21 cellular contexts compared by ENCODE assay signal in the genomic region with DNA sequence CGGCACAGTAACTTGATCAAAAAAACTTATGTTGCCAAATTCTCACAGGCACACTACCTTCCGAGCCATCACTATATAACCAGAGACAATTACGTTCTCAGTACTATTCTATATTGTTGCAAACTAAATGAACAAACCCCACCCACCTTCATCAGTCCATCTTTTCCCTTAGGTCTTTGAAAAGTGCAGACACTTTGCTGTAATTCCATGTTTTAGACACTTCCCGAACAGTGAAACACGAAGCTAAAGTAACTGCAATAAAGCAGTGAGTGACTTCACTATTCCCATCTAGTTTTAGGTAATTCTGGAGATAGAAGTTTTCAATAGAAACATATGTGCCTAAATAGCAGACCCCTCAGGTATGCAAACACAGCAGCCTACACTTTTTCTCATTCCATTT. TPM values are rescaled to one million over a fixed set of nuclear protein-coding genes. Genes with fewer than 3 reads are reported as not detected.
DNase-seq lines count a peak whose midpoint lies in the region; ATAC-seq and TF ChIP-seq lines count a peak whose summit lies in the region.
"Had no signal": no experiment of that assay in that cellular context is flagged by ENCODE, and none has a peak within 500 bp of the region (broad histone marks: within the 10 kb centered on the region; RNA-seq: fewer than 3 reads in every experiment).

No MANE protein-coding gene starts in this region.

- CTCF ChIA-PET in activated CD4-positive, alpha-beta memory T cell treated with anti-CD3 and anti-CD28 coated beads, Interleukin-2, amount 10 ng/mL, durations not matched to agents 7 days and 5 days (lab: Charles Lee), result no interaction called here

- H3K4me1 ChIP-seq in endodermal cell (ENCODE audit: control insufficient read depth, insufficient read depth, low read length), result peaks cover 5% of the 10 kb centered on the region

- H3K9me3 ChIP-seq in endodermal cell (ENCODE audit: control insufficient read depth, low read length), result no peaks in the 10 kb centered on the region
- H3K9me3 ChIP-seq: transverse colon had no signal

- peaks cover 100% of the 10 kb centered on the region for H3K4me1 Mint-ChIP-seq in activated T-cell treated with anti-CD3 and anti-CD28 coated beads, Interleukin-2, amount 50 U/mL, for 72 hours (ENCODE audit: low read depth)
- H3K4me1 Mint-ChIP-seq in activated CD4-positive, alpha-beta memory T cell treated with anti-CD3 and anti-CD28 coated beads, Interleukin-2, amount 10 ng/mL, durations not matched to agents 7 days and 5 days, result peaks cover 97% of the 10 kb centered on the region
- H3K4me1 Mint-ChIP-seq in endodermal cell, result peaks cover 83% of the 10 kb centered on the region
- H3K4me1 Mint-ChIP-seq in stimulated activated naive CD8-positive, alpha-beta T cell treated with anti-CD3 and anti-CD28 coated beads, Interleukin-15, amount 100 ng/mL, for 72 hours, result peaks cover 98% of the 10 kb centered on the region

- peaks cover 100% of the 10 kb centered on the region for H3K36me3 ChIP-seq in endodermal cell (ENCODE audit: control insufficient read depth, insufficient read depth, low read length)

- no peak for TF ChIP-seq CTCF in endodermal cell (conservative IDR thresholded peaks at IDR 0.05)

- no peaks in the 10 kb centered on the region for H3K27me3 ChIP-seq in endodermal cell (ENCODE audit: control insufficient read depth, insufficient read depth, low read length, poor library complexity, severe bottlenecking)
- H3K27me3 ChIP-seq: brain microvascular endothelial cell, transverse colon had no signal

- no peak overlapping the region for H3K27ac ChIP-seq in endodermal cell (ENCODE audit: low read depth, low read length)
- H3K27ac ChIP-seq: brain microvascular endothelial cell, transverse colon had no signal

- DNase-seq in activated T-cell treated with anti-CD3 and anti-CD28 coated beads, Interleukin-2, amount 50 U/mL, for 72 hours, result no peak
- DNase-seq in activated T-cell treated with anti-CD3 and anti-CD28 coated beads, Interleukin-2, amount 50 U/mL, for 1 hour, result no peak
- no peak for DNase-seq in activated CD4-positive, alpha-beta memory T cell treated with anti-CD3 and anti-CD28 coated beads, Interleukin-2, amount 10 ng/mL, durations not matched to agents 7 days and 5 days
- DNase-seq in endodermal cell, result no peak
- no peak for DNase-seq in stimulated activated naive CD8-positive, alpha-beta T cell treated with anti-CD3 and anti-CD28 coated beads, Interleukin-15, amount 100 ng/mL, for 72 hours
- no peak for DNase-seq in NCI-H82 treated with DMSO at 0.1 percent for 48 hours (lab: John Stamatoyannopoulos, UW; ENCODE audit: unreplicated experiment)
- DNase-seq in NCI-H748 treated with DMSO at 0.1 percent for 48 hours (lab: John Stamatoyannopoulos, UW), result no peak
- no peak for DNase-seq in DMS153 treated with DMSO at 0.1 percent for 48 hours (lab: John Stamatoyannopoulos, UW; ENCODE audit: unreplicated experiment)
- DNase-seq: brain microvascular endothelial cell; CD8-positive, alpha-beta T cell; cortex of kidney; H7; hypothalamus; IMR-90; kidney; MM.1S; NCI-H187 treated with DMSO at 0.1 percent for 48 hours; NCI-H510A; transverse colon had no signal

- peak overlapping the region; percentile 98 for H3K4me3 ChIP-seq in endodermal cell (ENCODE audit: low read length)
- H3K4me3 ChIP-seq: transverse colon had no signal

- 93 to 100% methylated on average over 1 to 5 of the region's 5 CpGs for WGBS in endodermal cell (ENCODE audit: insufficient coverage in 1 of 2, insufficient read length in 1 of 2), 2 experiments

- H3K27me3 Mint-ChIP-seq in activated T-cell treated with anti-CD3 and anti-CD28 coated beads, Interleukin-2, amount 50 U/mL, for 72 hours (ENCODE audit: low read depth), result no peaks in the 10 kb centered on the region
- no peaks in the 10 kb centered on the region for H3K27me3 Mint-ChIP-seq in activated CD4-positive, alpha-beta memory T cell treated with anti-CD3 and anti-CD28 coated beads, Interleukin-2, amount 10 ng/mL, durations not matched to agents 7 days and 5 days
- no peaks in the 10 kb centered on the region for H3K27me3 Mint-ChIP-seq in endodermal cell (ENCODE audit: insufficient read depth)
- H3K27me3 Mint-ChIP-seq in stimulated activated naive CD8-positive, alpha-beta T cell treated with anti-CD3 and anti-CD28 coated beads, Interleukin-15, amount 100 ng/mL, for 72 hours, result no peaks in the 10 kb centered on the region
- H3K27me3 Mint-ChIP-seq: memory B cell; stimulated activated memory B cell treated with anti-CD40 and anti-IgM and Interleukin-4, amounts not matched to agents 10 μg/mL and 1 μg/mL and 100 μg/mL, for 72 hours had no signal

- H3K9me3 Mint-ChIP-seq in activated T-cell treated with anti-CD3 and anti-CD28 coated beads, Interleukin-2, amount 50 U/mL, for 72 hours, result no peaks in the 10 kb centered on the region
- H3K9me3 Mint-ChIP-seq in activated CD4-positive, alpha-beta memory T cell treated with anti-CD3 and anti-CD28 coated beads, Interleukin-2, amount 10 ng/mL, durations not matched to agents 7 days and 5 days, result no peaks in the 10 kb centered on the region
- H3K9me3 Mint-ChIP-seq in endodermal cell, result no peaks in the 10 kb centered on the region
- no peaks in the 10 kb centered on the region for H3K9me3 Mint-ChIP-seq in stimulated activated naive CD8-positive, alpha-beta T cell treated with anti-CD3 and anti-CD28 coated beads, Interleukin-15, amount 100 ng/mL, for 72 hours
- H3K9me3 Mint-ChIP-seq: CD8-positive, alpha-beta T cell; memory B cell; stimulated activated memory B cell treated with anti-CD40 and anti-IgM and Interleukin-4, amounts not matched to agents 10 μg/mL and 1 μg/mL and 100 μg/mL, for 72 hours had no signal

- H3K27ac Mint-ChIP-seq in activated T-cell treated with anti-CD3 and anti-CD28 coated beads, Interleukin-2, amount 50 U/mL, for 72 hours, result peak overlapping the region; percentile 99
- H3K27ac Mint-ChIP-seq in activated CD4-positive, alpha-beta memory T cell treated with anti-CD3 and anti-CD28 coated beads, Interleukin-2, amount 10 ng/mL, durations not matched to agents 7 days and 5 days, result peak overlapping the region; percentile 29
- peak overlapping the region; percentile 13 for H3K27ac Mint-ChIP-seq in endodermal cell
- H3K27ac Mint-ChIP-seq in stimulated activated naive CD8-positive, alpha-beta T cell treated with anti-CD3 and anti-CD28 coated beads, Interleukin-15, amount 100 ng/mL, for 72 hours, result peak overlapping the region; percentile 49 to 82
- H3K27ac Mint-ChIP-seq: memory B cell; stimulated activated memory B cell treated with anti-CD40 and anti-IgM and Interleukin-4, amounts not matched to agents 10 μg/mL and 1 μg/mL and 100 μg/mL, for 72 hours had no signal

- H3K9ac ChIP-seq in endodermal cell (ENCODE audit: extremely low read depth, low read length, poor library complexity, severe bottlenecking), result no peak overlapping the region

- H3K4me3 Mint-ChIP-seq in activated T-cell treated with anti-CD3 and anti-CD28 coated beads, Interleukin-2, amount 50 U/mL, for 72 hours, result peak overlapping the region; percentile 61 to 100
- no peak overlapping the region for H3K4me3 Mint-ChIP-seq in activated CD4-positive, alpha-beta memory T cell treated with anti-CD3 and anti-CD28 coated beads, Interleukin-2, amount 10 ng/mL, durations not matched to agents 7 days and 5 days
- peak overlapping the region; percentile 5 for H3K4me3 Mint-ChIP-seq in endodermal cell
- peak overlapping the region; percentile 59 to 69 for H3K4me3 Mint-ChIP-seq in stimulated activated naive CD8-positive, alpha-beta T cell treated with anti-CD3 and anti-CD28 coated beads, Interleukin-15, amount 100 ng/mL, for 72 hours
- H3K4me3 Mint-ChIP-seq: CD8-positive, alpha-beta T cell; memory B cell; stimulated activated memory B cell treated with anti-CD40 and anti-IgM and Interleukin-4, amounts not matched to agents 10 μg/mL and 1 μg/mL and 100 μg/mL, for 72 hours had no signal

- POLR2A ChIA-PET in activated CD4-positive, alpha-beta memory T cell treated with anti-CD3 and anti-CD28 coated beads, Interleukin-2, amount 10 ng/mL, durations not matched to agents 7 days and 5 days (lab: Charles Lee), result interaction anchor here (1.4 to 2.1 kb wide), 3 partner anchors 13 to 200 kb away, joined by 3 to 9 read pairs (median 4); a partner anchor contains a TSS

- peaks cover 37 to 95% of the 10 kb centered on the region in 2 donors for H3K36me3 Mint-ChIP-seq in activated T-cell treated with anti-CD3 and anti-CD28 coated beads, Interleukin-2, amount 50 U/mL, for 72 hours (ENCODE audit: insufficient read depth in 2 of 2)
- H3K36me3 Mint-ChIP-seq in activated CD4-positive, alpha-beta memory T cell treated with anti-CD3 and anti-CD28 coated beads, Interleukin-2, amount 10 ng/mL, durations not matched to agents 7 days and 5 days (ENCODE audit: low read depth), result peaks cover 99% of the 10 kb centered on the region
- peaks cover 98% of the 10 kb centered on the region for H3K36me3 Mint-ChIP-seq in endodermal cell (ENCODE audit: low read depth)

- ATAC-seq in activated T-cell treated with anti-CD3 and anti-CD28 coated beads, Interleukin-2, amount 50 U/mL, for 72 hours (replicated peaks in 1 of 2), result no peak
- no peak for ATAC-seq in stimulated activated naive CD8-positive, alpha-beta T cell treated with anti-CD3 and anti-CD28 coated beads, Interleukin-15, amount 100 ng/mL, for 72 hours
- ATAC-seq: CD8-positive, alpha-beta T cell; stimulated activated memory B cell treated with anti-CD40 and anti-IgM and Interleukin-4, amounts not matched to agents 10 μg/mL and 1 μg/mL and 100 μg/mL, for 72 hours had no signal

RNA-seq across cellular contexts. Expression of a gene that starts 7.7 kb away (rescaled TPM):
- 100 to 1,000 TPM; 288 to 297 TPM for total RNA-seq in activated T-cell treated with anti-CD3 and anti-CD28 coated beads, Interleukin-2, amount 50 U/mL, for 72 hours
- total RNA-seq in activated CD4-positive, alpha-beta memory T cell treated with anti-CD3 and anti-CD28 coated beads, Interleukin-2, amount 10 ng/mL, durations not matched to agents 7 days and 5 days, result 100 to 1,000 TPM; 319 to 328 TPM
- total RNA-seq in endodermal cell, result 100 to 1,000 TPM; 350 to 491 TPM
- 290 TPM for polyA plus RNA-seq in endodermal cell (2013, experiment 1 of 2)
- polyA plus RNA-seq in endodermal cell (2013, experiment 2 of 2), result 263 TPM

Comparison
In these comparisons a context has a peak if more than half of its experiments do, and no peak if none do; other contexts are left out.
1. H3K27ac Mint-ChIP-seq: peak in every context shown above with its lines; median percentile 99 in activated T-cell treated with anti-CD3 and anti-CD28 coated beads, Interleukin-2, amount 50 U/mL, for 72 hours; 66 in stimulated activated naive CD8-positive, alpha-beta T cell treated with anti-CD3 and anti-CD28 coated beads, Interleukin-15, amount 100 ng/mL, for 72 hours; 29 in activated CD4-positive, alpha-beta memory T cell treated with anti-CD3 and anti-CD28 coated beads, Interleukin-2, amount 10 ng/mL, durations not matched to agents 7 days and 5 days; 13 in endodermal cell.